Comparison of ENCODE assay signal across 12 cellular contexts in genomic region chr9:136900556-136900955, GRCh38. TPM values are rescaled to one million over a fixed set of nuclear protein-coding genes. Genes with fewer than 3 reads are reported as not detected.
DNase-seq lines count a peak whose midpoint lies in the region; ATAC-seq, FAIRE-seq and TF ChIP-seq lines count a peak whose summit lies in the region.
"Had no signal": no experiment of that assay in that cellular context is flagged by ENCODE, and none has a peak within 500 bp of the region (broad histone marks: within the 10 kb centered on the region; RNA-seq: fewer than 3 reads in every experiment).

No MANE protein-coding gene starts in this region.

- H3K36me3 Mint-ChIP-seq in naive B cell = peaks cover 5 to 7% of the 10 kb centered on the region in 2 donors
- H3K36me3 Mint-ChIP-seq in mesothelial cell of epicardium = peaks cover 14% of the 10 kb centered on the region

- H2AFZ ChIP-seq in GM12878 (ENCODE audit: control insufficient read depth, low read depth, low read length) = no peak overlapping the region

- in situ Hi-C loops in GM12878 (cut with MboI) = no loop called here

- H3K9me3 Mint-ChIP-seq in naive B cell (no peaks in the 10 kb centered on the region), mesothelial cell of epicardium (no peaks in the 10 kb centered on the region)
- H3K9me3 Mint-ChIP-seq: neural crest cell had no signal

- H3K27me3 ChIP-seq in right atrium auricular region = no peaks in the 10 kb centered on the region
- no peaks in the 10 kb centered on the region for H3K27me3 ChIP-seq in GM12878 (replicated peaks in 1 of 2; ENCODE audit: control insufficient read depth in 2 of 2, insufficient read depth in 2 of 2, low read length in 1 of 2)
- no peaks in the 10 kb centered on the region for H3K27me3 ChIP-seq in vagina

- H3K4me3 Mint-ChIP-seq in naive B cell (no peak overlapping the region), mesothelial cell of epicardium (no peak overlapping the region)
- H3K4me3 Mint-ChIP-seq: neural crest cell had no signal

- H3K4me1 ChIP-seq in right atrium auricular region = peaks cover 0 to 27% of the 10 kb centered on the region in 2 donors
- peaks cover 65% of the 10 kb centered on the region for H3K4me1 ChIP-seq in GM12878 (ENCODE audit: control insufficient read depth, insufficient read depth, low read length)
- H3K4me1 ChIP-seq in vagina = peaks cover 37% of the 10 kb centered on the region

- H3K27ac Mint-ChIP-seq in naive B cell = peak overlapping the region; percentile 38 to 97 (median 90)
- H3K27ac Mint-ChIP-seq in mesothelial cell of epicardium = no peak overlapping the region

- H3K9me3 ChIP-seq in right atrium auricular region = no peaks in the 10 kb centered on the region
- peaks cover 5% of the 10 kb centered on the region; the same call in 2 of the 3 replicates for H3K9me3 ChIP-seq in GM12878 (replicated peaks; ENCODE audit: control insufficient read depth, insufficient read depth, low read length)
- no peaks in the 10 kb centered on the region for H3K9me3 ChIP-seq in vagina

- TF ChIP-seq POLR2A in GM12878 (IDR thresholded peaks at IDR 0.05; ENCODE audit: low read depth, low read length) = no peak
- TF ChIP-seq POLR2A in vagina (IDR thresholded peaks at IDR 0.05) = no peak

- intact Hi-C loops in left ventricle myocardium superior (cut with micrococcal nuclease) (no loop called here), GM12878 (cut with micrococcal nuclease; ENCODE audit: unreplicated experiment) (no loop called here), vagina (cut with DNase I) (no loop called here)

- TF ChIP-seq RAD21 in GM12878 (IDR thresholded peaks at IDR 0.05; ENCODE audit: insufficient read depth, low read depth, low read length) = no peak

- 0 out of 2 replicates have a peak overlapping the region, but pooled peaks have one; percentile 14 for H3K4me2 ChIP-seq in GM12878 (ENCODE audit: control insufficient read depth, insufficient read depth)

- no peaks in the 10 kb centered on the region for H3K27me3 Mint-ChIP-seq in naive B cell
- H3K27me3 Mint-ChIP-seq in mesothelial cell of epicardium (ENCODE audit: low read depth) = no peaks in the 10 kb centered on the region

- RAD21 ChIA-PET in GM12878 (lab: Charles Lee; ENCODE audit: unreplicated experiment) = interaction anchor here (3.5 kb wide), 1 partner anchor 57 kb away, joined by 16 read pairs; the partner anchor contains the start of gene AJM1

- peak overlapping the region; percentile 76 to 81 for H3K27ac ChIP-seq in right atrium auricular region
- H3K27ac ChIP-seq in GM12878 (ENCODE audit: control insufficient read depth, insufficient read depth) = peak overlapping the region; percentile 99; the same call in 1 of the 2 replicates
- H3K27ac ChIP-seq in vagina = peak overlapping the region; percentile 77

- H4K20me1 ChIP-seq in GM12878 (ENCODE audit: control insufficient read depth, insufficient read depth) = no peaks in the 10 kb centered on the region

- H3K4me3 ChIP-seq in right atrium auricular region (no peak overlapping the region), GM12878 (no peak overlapping the region), vagina (no peak overlapping the region)

- peaks cover 26% of the 10 kb centered on the region for H3K36me3 ChIP-seq in right atrium auricular region
- H3K36me3 ChIP-seq in GM12878 (ENCODE audit: control insufficient read depth in 2 of 2, insufficient read depth in 2 of 2, low read length in 1 of 2) = peaks cover 26 to 30% of the 10 kb centered on the region in 2 experiments
- H3K36me3 ChIP-seq in vagina = peaks cover 0 to 19% of the 10 kb centered on the region in 2 donors

- POLR2A ChIA-PET in GM12878 (lab: Charles Lee) = interaction anchor here (0.5 to 3.4 kb wide), 4 partner anchors 8 to 30 kb away, joined by 3 to 41 read pairs (median 6); no protein-coding TSS in a partner anchor

- DNase-seq in right atrium auricular region (ENCODE audit: low spot score) (no peak), left ventricle myocardium superior (no peak), GM12878 (ENCODE audit: low read depth, low spot score) (no peak), naive B cell (no peak), vagina (ENCODE audit: extremely low spot score in 2 of 2) (no peak), OCI-M2 (lab: John Stamatoyannopoulos, UW; ENCODE audit: unreplicated experiment) (no peak), mesothelial cell of epicardium (ENCODE audit: low spot score in 2 of 2, unreplicated experiment in 2 of 2) (no peak)
- DNase-seq in NK-92 treated with Interleukin-12 subunit alpha and Interleukin-12 subunit beta, amount 100 ng/mL, for 24 hours (lab: John Stamatoyannopoulos, UW) = no peak
- DNase-seq: activated gamma-delta T cell treated with Interleukin-2 at 50 U/mL for 16 hours, NCI-H2227 treated with DMSO at 0.1 percent for 48 hours had no signal

- ATAC-seq in left ventricle myocardium superior (no peak), GM12878 (no peak), naive B cell (ENCODE audit: low read depth in 2 of 2) (no peak)

- H3K4me1 Mint-ChIP-seq in naive B cell = peaks cover 18 to 43% (median 31%) of the 10 kb centered on the region in 3 donors
- H3K4me1 Mint-ChIP-seq in mesothelial cell of epicardium = no peaks in the 10 kb centered on the region
- H3K4me1 Mint-ChIP-seq: neural crest cell had no signal

- peaks cover 49% of the 10 kb centered on the region for H3K79me2 ChIP-seq in GM12878 (ENCODE audit: control insufficient read depth, insufficient read depth, low read length)

- no TSS peak for BruUV-seq in GM12878 (replicated peaks; lab: Mats Ljungman, UMichigan)

- SMC1A ChIA-PET in GM12878 (lab: Charles Lee; ENCODE audit: uncharacterized antibody, unreplicated experiment) = interaction anchor here (7.5 kb wide), 1 partner anchor 16 kb away, joined by 70 read pairs; the partner anchor contains the start of gene TRAF2

- H3K9ac ChIP-seq in GM12878 (ENCODE audit: control insufficient read depth, insufficient read depth, low read length) = no peak overlapping the region

- FAIRE-seq in GM12878 (lab: Jason Lieb, UNC) = no peak

- TF ChIP-seq CTCF in right atrium auricular region (IDR thresholded peaks at IDR 0.05) = no peak
- TF ChIP-seq CTCF in GM12878 (IDR thresholded peaks at IDR 0.05 in 2 of 3, conservative IDR thresholded peaks at IDR 0.05 in 1 of 3; ENCODE audit: control insufficient read depth in 2 of 3, extremely low read depth in 1 of 3, insufficient read depth in 1 of 3, low read depth in 3 of 3, low read length in 3 of 3) = no peak
- TF ChIP-seq CTCF in vagina (IDR thresholded peaks at IDR 0.05) = no peak
- no peak for TF ChIP-seq CTCF in mesothelial cell of epicardium (IDR thresholded peaks at IDR 0.05; ENCODE audit: unreplicated experiment)

- CTCF ChIA-PET in GM12878 (lab: Yijun Ruan, JAX) = interaction anchor here (0.8 to 3.1 kb wide), 5 partner anchors 13 to 135 kb away, joined by 4 to 16 read pairs (median 4); partner anchors contain the start of gene TRAF2

- no peak for TF ChIP-seq EP300 in GM12878 (IDR thresholded peaks at IDR 0.05; ENCODE audit: borderline replicate concordance in 1 of 2, control insufficient read depth in 1 of 2, low read depth in 2 of 2, low read length in 2 of 2)

- 91% methylated on average over 10 of the region's 10 CpGs for WGBS in GM12878 (ENCODE audit: insufficient coverage, insufficient replicate concordance, low lambda C conversion rate, missing lambda C conversion rate)

RNA-seq across cellular contexts. Expression of gene TRAF2, which starts 14.2 kb away (rescaled TPM):
- total RNA-seq in right atrium auricular region = 1 to 10 TPM; 1.9 to 4.1 TPM
- 11.4 TPM for total RNA-seq in left ventricle myocardium superior
- total RNA-seq in GM12878 (2013; cell fraction: nucleolus; rRNA removed) = 38.1 and 39.7 TPM in 2 replicates
- 15.8 and 16.8 TPM in 2 replicates for total RNA-seq in GM12878 (2014; rRNA removed)
- 12.3 and 13.2 TPM in 2 replicates for total RNA-seq in GM12878 (2014; rRNA removed; fragmentation: Illumina TruSeq; extraction: Trizol)
- 31.0 and 33.5 TPM in 2 replicates for total RNA-seq in GM12878 (2021)
- 5.8 TPM for polyA plus RNA-seq in GM12878 (2011; ENCODE audit: low read depth)
- polyA plus RNA-seq in GM12878 (2011; rRNA removed) = 10.5 and 21.6 TPM in 2 replicates
- polyA plus RNA-seq in GM12878 (2011; cell fraction: cytosol; rRNA removed) = 27.2 and 41.1 TPM in 2 replicates
- polyA plus RNA-seq in GM12878 (2011; cell fraction: nucleus; rRNA removed) = 41.5 and 49.9 TPM in 2 replicates
- 13.9 and 17.4 TPM in 2 replicates for polyA plus RNA-seq in GM12878 (2012)
- polyA plus RNA-seq in GM12878 (2014; fragmentation: Illumina TruSeq; extraction: Trizol) = 1.9 and 10.0 TPM in 2 replicates
- 1 to 10 TPM in 1 of 2 experiments, under 1 TPM in 1; 0.34 to 1.1 TPM for polyA plus RNA-seq in GM12878 (2014; fragmentation: Nextera tagmentation; extraction: Ambion mirVana)
- polyA plus RNA-seq in GM12878 (2014; rRNA removed) = 28.1 and 29.4 TPM in 2 replicates
- 10 to 100 TPM; 39.3 to 39.5 TPM for polyA plus RNA-seq in GM12878 (2016; fragmentation: Nextera tagmentation; extraction: Ambion mirVana)
- 17.8 and 29.4 TPM in 2 replicates for polyA minus RNA-seq in GM12878 (2011; rRNA and poly(A)+ RNA removed)
- polyA minus RNA-seq in GM12878 (2011; cell fraction: cytosol; rRNA and poly(A)+ RNA removed) = 10.8 and 15.8 TPM in 2 replicates
- polyA minus RNA-seq in GM12878 (2011; cell fraction: nucleus; rRNA and poly(A)+ RNA removed) = 31.7 and 38.1 TPM in 2 replicates
- 10 to 100 TPM; 13.2 to 29.9 (median 18.4) TPM for polyA plus RNA-seq in naive B cell (ENCODE audit: low read depth in 6 of 6)
- 12.8 TPM for total RNA-seq in vagina
- 16.0 to 18.1 TPM (median 17.4 TPM) in 3 replicates for total RNA-seq in mesothelial cell of epicardium

RNA-seq across cellular contexts. Expression of gene EDF1, which starts 34.4 kb away (rescaled TPM):
- total RNA-seq in right atrium auricular region (100 to 1,000 TPM; 329 to 428 TPM), left ventricle myocardium superior (354 TPM), GM12878 (2014; rRNA removed) (312 and 337 TPM in 2 replicates), GM12878 (2014; rRNA removed; fragmentation: Illumina TruSeq; extraction: Trizol) (320 and 361 TPM in 2 replicates), GM12878 (2021) (319 and 330 TPM in 2 replicates), vagina (257 TPM), mesothelial cell of epicardium (275 to 294 TPM (median 275 TPM) in 3 replicates)
- 70.5 and 88.5 TPM in 2 replicates for total RNA-seq in GM12878 (2013; cell fraction: nucleolus; rRNA removed)
- 201 TPM for polyA plus RNA-seq in GM12878 (2011; ENCODE audit: low read depth)
- polyA plus RNA-seq in GM12878 (2011; rRNA removed) (265 and 335 TPM in 2 replicates), GM12878 (2014; fragmentation: Illumina TruSeq; extraction: Trizol) (98.0 and 304 TPM in 2 replicates), GM12878 (2014; fragmentation: Nextera tagmentation; extraction: Ambion mirVana) (100 to 1,000 TPM; 110 to 177 TPM), GM12878 (2014; rRNA removed) (418 and 469 TPM in 2 replicates), GM12878 (2016; fragmentation: Nextera tagmentation; extraction: Ambion mirVana) (100 to 1,000 TPM; 508 to 533 TPM), naive B cell (ENCODE audit: low read depth in 6 of 6) (100 to 1,000 TPM; 267 to 324 (median 299) TPM)
- 364 and 406 TPM in 2 replicates for polyA plus RNA-seq in GM12878 (2011; cell fraction: cytosol; rRNA removed)
- 197 and 264 TPM in 2 replicates for polyA plus RNA-seq in GM12878 (2011; cell fraction: nucleus; rRNA removed)
- 366 and 424 TPM in 2 replicates for polyA plus RNA-seq in GM12878 (2012)
- 98.5 and 108 TPM in 2 replicates for polyA minus RNA-seq in GM12878 (2011; rRNA and poly(A)+ RNA removed)
- 77.8 and 81.8 TPM in 2 replicates for polyA minus RNA-seq in GM12878 (2011; cell fraction: cytosol; rRNA and poly(A)+ RNA removed)
- polyA minus RNA-seq in GM12878 (2011; cell fraction: nucleus; rRNA and poly(A)+ RNA removed) = 29.1 and 55.4 TPM in 2 replicates

RNA-seq across cellular contexts. Expression of gene FBXW5, which starts 44.0 kb away (rescaled TPM):
- total RNA-seq in right atrium auricular region = 100 to 1,000 TPM; 203 to 233 TPM
- total RNA-seq in left ventricle myocardium superior = 162 TPM
- 60.6 and 82.0 TPM in 2 replicates for total RNA-seq in GM12878 (2013; cell fraction: nucleolus; rRNA removed)
- total RNA-seq in GM12878 (2014; rRNA removed) = 84.3 and 97.3 TPM in 2 replicates
- 11.7 and 15.5 TPM in 2 replicates for total RNA-seq in GM12878 (2014; rRNA removed; fragmentation: Illumina TruSeq; extraction: Trizol)
- 70.4 and 73.0 TPM in 2 replicates for total RNA-seq in GM12878 (2021)
- polyA plus RNA-seq in GM12878 (2011; ENCODE audit: low read depth) = 15.5 TPM
- polyA plus RNA-seq in GM12878 (2011; rRNA removed) = 10.6 and 29.8 TPM in 2 replicates
- polyA plus RNA-seq in GM12878 (2011; cell fraction: cytosol; rRNA removed) = 60.0 and 119 TPM in 2 replicates
- polyA plus RNA-seq in GM12878 (2011; cell fraction: nucleus; rRNA removed) = 295 and 360 TPM in 2 replicates
- 45.0 and 50.4 TPM in 2 replicates for polyA plus RNA-seq in GM12878 (2012)
- polyA plus RNA-seq in GM12878 (2014; fragmentation: Illumina TruSeq; extraction: Trizol) = 0.68 and 5.0 TPM in 2 replicates
- polyA plus RNA-seq in GM12878 (2014; fragmentation: Nextera tagmentation; extraction: Ambion mirVana) = 1 to 10 TPM in 1 of 2 experiments, under 1 TPM in 1; 0.21 to 1.4 TPM
- polyA plus RNA-seq in GM12878 (2014; rRNA removed) = 67.3 and 79.6 TPM in 2 replicates
- 10 to 100 TPM; 59.2 to 63.4 TPM for polyA plus RNA-seq in GM12878 (2016; fragmentation: Nextera tagmentation; extraction: Ambion mirVana)
- polyA minus RNA-seq in GM12878 (2011; rRNA and poly(A)+ RNA removed) = 42.2 and 81.4 TPM in 2 replicates
- polyA minus RNA-seq in GM12878 (2011; cell fraction: cytosol; rRNA and poly(A)+ RNA removed) = 67.9 and 75.6 TPM in 2 replicates
- polyA minus RNA-seq in GM12878 (2011; cell fraction: nucleus; rRNA and poly(A)+ RNA removed) = 52.3 and 85.2 TPM in 2 replicates
- 100 to 1,000 TPM in 1 of 6 donors, 10 to 100 TPM in 5; 48.2 to 105 (median 55.1) TPM for polyA plus RNA-seq in naive B cell (ENCODE audit: low read depth in 6 of 6)
- total RNA-seq in vagina = 125 TPM
- 58.9 to 62.3 TPM (median 59.8 TPM) in 3 replicates for total RNA-seq in mesothelial cell of epicardium

RNA-seq across cellular contexts. Expression of gene C8G, which starts 44.5 kb away (rescaled TPM):
- not detected for total RNA-seq in right atrium auricular region
- total RNA-seq in left ventricle myocardium superior = 2.2 TPM
- not detected in 2 replicates for total RNA-seq in GM12878 (2013; cell fraction: nucleolus; rRNA removed)
- not detected in 2 replicates for total RNA-seq in GM12878 (2014; rRNA removed)
- total RNA-seq in GM12878 (2014; rRNA removed; fragmentation: Illumina TruSeq; extraction: Trizol) = not detected in 2 replicates
- 0.64 and 0.69 TPM in 2 replicates for total RNA-seq in GM12878 (2021)
- not detected for polyA plus RNA-seq in GM12878 (2011; ENCODE audit: low read depth)
- polyA plus RNA-seq in GM12878 (2011; rRNA removed) = not detected in 2 replicates
- polyA plus RNA-seq in GM12878 (2011; cell fraction: cytosol; rRNA removed) = 0.23 TPM in 1 of 2 replicates, not detected in the other
- 1.4 and 2.9 TPM in 2 replicates for polyA plus RNA-seq in GM12878 (2011; cell fraction: nucleus; rRNA removed)
- polyA plus RNA-seq in GM12878 (2012) = 1.4 TPM in 1 of 2 replicates, not detected in the other
- polyA plus RNA-seq in GM12878 (2014; fragmentation: Illumina TruSeq; extraction: Trizol) = not detected in 2 replicates
- polyA plus RNA-seq in GM12878 (2014; fragmentation: Nextera tagmentation; extraction: Ambion mirVana) = not detected
- polyA plus RNA-seq in GM12878 (2014; rRNA removed) = 0.26 and 1.5 TPM in 2 replicates
- polyA plus RNA-seq in GM12878 (2016; fragmentation: Nextera tagmentation; extraction: Ambion mirVana) = under 1 TPM in 1 of 2 experiments, not detected in 1; 0.50 TPM
- not detected in 2 replicates for polyA minus RNA-seq in GM12878 (2011; rRNA and poly(A)+ RNA removed)
- not detected in 2 replicates for polyA minus RNA-seq in GM12878 (2011; cell fraction: cytosol; rRNA and poly(A)+ RNA removed)
- polyA minus RNA-seq in GM12878 (2011; cell fraction: nucleus; rRNA and poly(A)+ RNA removed) = 1.1 TPM in 1 of 2 replicates, not detected in the other
- not detected for polyA plus RNA-seq in naive B cell (ENCODE audit: low read depth in 6 of 6)
- total RNA-seq in vagina = not detected
- 1.5 to 2.5 TPM (median 1.5 TPM) in 3 replicates for total RNA-seq in mesothelial cell of epicardium
- total RNA-seq: cerebellum had no signal

RNA-seq across cellular contexts. Expression of gene MAMDC4, which starts 48.4 kb away (rescaled TPM):
- total RNA-seq in right atrium auricular region = 1 to 10 TPM; 1.7 to 2.0 TPM
- total RNA-seq in left ventricle myocardium superior = 12.9 TPM
- total RNA-seq in GM12878 (2013; cell fraction: nucleolus; rRNA removed) = 29.6 and 35.9 TPM in 2 replicates
- 2.9 and 4.5 TPM in 2 replicates for total RNA-seq in GM12878 (2014; rRNA removed)
- total RNA-seq in GM12878 (2014; rRNA removed; fragmentation: Illumina TruSeq; extraction: Trizol) = 0.41 and 0.85 TPM in 2 replicates
- total RNA-seq in GM12878 (2021) = 4.3 and 4.8 TPM in 2 replicates
- polyA plus RNA-seq in GM12878 (2011; ENCODE audit: low read depth) = 0.41 TPM
- 1.1 and 2.4 TPM in 2 replicates for polyA plus RNA-seq in GM12878 (2011; rRNA removed)
- 2.3 and 4.8 TPM in 2 replicates for polyA plus RNA-seq in GM12878 (2011; cell fraction: cytosol; rRNA removed)
- polyA plus RNA-seq in GM12878 (2011; cell fraction: nucleus; rRNA removed) = 153 and 158 TPM in 2 replicates
- polyA plus RNA-seq in GM12878 (2012) = 4.2 and 5.7 TPM in 2 replicates
- polyA plus RNA-seq in GM12878 (2014; fragmentation: Illumina TruSeq; extraction: Trizol) = 0.40 TPM in 1 of 2 replicates, not detected in the other
- polyA plus RNA-seq in GM12878 (2014; fragmentation: Nextera tagmentation; extraction: Ambion mirVana) = under 1 TPM in 1 of 2 experiments, not detected in 1; 0.22 TPM
- polyA plus RNA-seq in GM12878 (2014; rRNA removed) = 5.7 and 8.2 TPM in 2 replicates
- polyA plus RNA-seq in GM12878 (2016; fragmentation: Nextera tagmentation; extraction: Ambion mirVana) = 1 to 10 TPM; 2.0 to 2.4 TPM
- polyA minus RNA-seq in GM12878 (2011; rRNA and poly(A)+ RNA removed) = 0.44 and 2.1 TPM in 2 replicates
- 0.21 and 1.5 TPM in 2 replicates for polyA minus RNA-seq in GM12878 (2011; cell fraction: cytosol; rRNA and poly(A)+ RNA removed)
- polyA minus RNA-seq in GM12878 (2011; cell fraction: nucleus; rRNA and poly(A)+ RNA removed) = 9.8 and 12.2 TPM in 2 replicates
- polyA plus RNA-seq in naive B cell (ENCODE audit: low read depth in 6 of 6) = not detected
- 3.2 TPM for total RNA-seq in vagina
- total RNA-seq in mesothelial cell of epicardium = 20.1 to 22.6 TPM (median 20.3 TPM) in 3 replicates
